Comparison of ENCODE assay signal across 1 cellular context in the genomic region with DNA sequence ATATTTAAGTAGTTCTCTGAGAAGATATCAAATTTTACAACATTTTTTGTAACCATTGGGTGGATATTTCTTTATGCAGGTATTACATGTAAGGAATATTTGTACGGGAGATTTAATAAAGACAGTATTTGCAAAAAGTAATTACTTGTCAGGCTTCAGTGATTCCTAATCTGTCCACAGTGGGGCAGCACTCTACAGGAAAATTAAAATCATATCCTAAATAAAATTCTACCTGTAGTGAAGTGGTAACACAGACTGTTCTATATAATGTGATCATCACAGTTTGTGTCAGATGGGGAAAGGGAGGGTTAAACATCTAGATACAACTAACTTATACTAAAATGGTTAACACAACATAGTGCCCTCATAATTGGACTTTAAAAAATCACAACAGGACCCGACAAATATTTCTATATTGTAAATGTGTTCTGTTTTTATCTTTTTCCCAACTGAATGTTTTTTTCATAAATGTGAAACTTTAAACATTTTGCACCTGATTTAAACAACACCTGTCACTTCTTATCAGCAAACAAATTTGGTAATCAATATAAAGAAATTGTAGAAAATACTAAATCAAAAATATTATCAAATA.
TF ChIP-seq lines count a peak whose summit lies in the region.

No MANE protein-coding gene starts in this region.

TF ChIP-seq in H1, 55 proteins besides CTCF, POLR2A, EP300 and RAD21 (continued from another document):
- no peak for TF ChIP-seq ATF3 (IDR thresholded peaks at IDR 0.05; ENCODE audit: insufficient read depth, low read depth, low read length)
- TF ChIP-seq, protein P1, sequence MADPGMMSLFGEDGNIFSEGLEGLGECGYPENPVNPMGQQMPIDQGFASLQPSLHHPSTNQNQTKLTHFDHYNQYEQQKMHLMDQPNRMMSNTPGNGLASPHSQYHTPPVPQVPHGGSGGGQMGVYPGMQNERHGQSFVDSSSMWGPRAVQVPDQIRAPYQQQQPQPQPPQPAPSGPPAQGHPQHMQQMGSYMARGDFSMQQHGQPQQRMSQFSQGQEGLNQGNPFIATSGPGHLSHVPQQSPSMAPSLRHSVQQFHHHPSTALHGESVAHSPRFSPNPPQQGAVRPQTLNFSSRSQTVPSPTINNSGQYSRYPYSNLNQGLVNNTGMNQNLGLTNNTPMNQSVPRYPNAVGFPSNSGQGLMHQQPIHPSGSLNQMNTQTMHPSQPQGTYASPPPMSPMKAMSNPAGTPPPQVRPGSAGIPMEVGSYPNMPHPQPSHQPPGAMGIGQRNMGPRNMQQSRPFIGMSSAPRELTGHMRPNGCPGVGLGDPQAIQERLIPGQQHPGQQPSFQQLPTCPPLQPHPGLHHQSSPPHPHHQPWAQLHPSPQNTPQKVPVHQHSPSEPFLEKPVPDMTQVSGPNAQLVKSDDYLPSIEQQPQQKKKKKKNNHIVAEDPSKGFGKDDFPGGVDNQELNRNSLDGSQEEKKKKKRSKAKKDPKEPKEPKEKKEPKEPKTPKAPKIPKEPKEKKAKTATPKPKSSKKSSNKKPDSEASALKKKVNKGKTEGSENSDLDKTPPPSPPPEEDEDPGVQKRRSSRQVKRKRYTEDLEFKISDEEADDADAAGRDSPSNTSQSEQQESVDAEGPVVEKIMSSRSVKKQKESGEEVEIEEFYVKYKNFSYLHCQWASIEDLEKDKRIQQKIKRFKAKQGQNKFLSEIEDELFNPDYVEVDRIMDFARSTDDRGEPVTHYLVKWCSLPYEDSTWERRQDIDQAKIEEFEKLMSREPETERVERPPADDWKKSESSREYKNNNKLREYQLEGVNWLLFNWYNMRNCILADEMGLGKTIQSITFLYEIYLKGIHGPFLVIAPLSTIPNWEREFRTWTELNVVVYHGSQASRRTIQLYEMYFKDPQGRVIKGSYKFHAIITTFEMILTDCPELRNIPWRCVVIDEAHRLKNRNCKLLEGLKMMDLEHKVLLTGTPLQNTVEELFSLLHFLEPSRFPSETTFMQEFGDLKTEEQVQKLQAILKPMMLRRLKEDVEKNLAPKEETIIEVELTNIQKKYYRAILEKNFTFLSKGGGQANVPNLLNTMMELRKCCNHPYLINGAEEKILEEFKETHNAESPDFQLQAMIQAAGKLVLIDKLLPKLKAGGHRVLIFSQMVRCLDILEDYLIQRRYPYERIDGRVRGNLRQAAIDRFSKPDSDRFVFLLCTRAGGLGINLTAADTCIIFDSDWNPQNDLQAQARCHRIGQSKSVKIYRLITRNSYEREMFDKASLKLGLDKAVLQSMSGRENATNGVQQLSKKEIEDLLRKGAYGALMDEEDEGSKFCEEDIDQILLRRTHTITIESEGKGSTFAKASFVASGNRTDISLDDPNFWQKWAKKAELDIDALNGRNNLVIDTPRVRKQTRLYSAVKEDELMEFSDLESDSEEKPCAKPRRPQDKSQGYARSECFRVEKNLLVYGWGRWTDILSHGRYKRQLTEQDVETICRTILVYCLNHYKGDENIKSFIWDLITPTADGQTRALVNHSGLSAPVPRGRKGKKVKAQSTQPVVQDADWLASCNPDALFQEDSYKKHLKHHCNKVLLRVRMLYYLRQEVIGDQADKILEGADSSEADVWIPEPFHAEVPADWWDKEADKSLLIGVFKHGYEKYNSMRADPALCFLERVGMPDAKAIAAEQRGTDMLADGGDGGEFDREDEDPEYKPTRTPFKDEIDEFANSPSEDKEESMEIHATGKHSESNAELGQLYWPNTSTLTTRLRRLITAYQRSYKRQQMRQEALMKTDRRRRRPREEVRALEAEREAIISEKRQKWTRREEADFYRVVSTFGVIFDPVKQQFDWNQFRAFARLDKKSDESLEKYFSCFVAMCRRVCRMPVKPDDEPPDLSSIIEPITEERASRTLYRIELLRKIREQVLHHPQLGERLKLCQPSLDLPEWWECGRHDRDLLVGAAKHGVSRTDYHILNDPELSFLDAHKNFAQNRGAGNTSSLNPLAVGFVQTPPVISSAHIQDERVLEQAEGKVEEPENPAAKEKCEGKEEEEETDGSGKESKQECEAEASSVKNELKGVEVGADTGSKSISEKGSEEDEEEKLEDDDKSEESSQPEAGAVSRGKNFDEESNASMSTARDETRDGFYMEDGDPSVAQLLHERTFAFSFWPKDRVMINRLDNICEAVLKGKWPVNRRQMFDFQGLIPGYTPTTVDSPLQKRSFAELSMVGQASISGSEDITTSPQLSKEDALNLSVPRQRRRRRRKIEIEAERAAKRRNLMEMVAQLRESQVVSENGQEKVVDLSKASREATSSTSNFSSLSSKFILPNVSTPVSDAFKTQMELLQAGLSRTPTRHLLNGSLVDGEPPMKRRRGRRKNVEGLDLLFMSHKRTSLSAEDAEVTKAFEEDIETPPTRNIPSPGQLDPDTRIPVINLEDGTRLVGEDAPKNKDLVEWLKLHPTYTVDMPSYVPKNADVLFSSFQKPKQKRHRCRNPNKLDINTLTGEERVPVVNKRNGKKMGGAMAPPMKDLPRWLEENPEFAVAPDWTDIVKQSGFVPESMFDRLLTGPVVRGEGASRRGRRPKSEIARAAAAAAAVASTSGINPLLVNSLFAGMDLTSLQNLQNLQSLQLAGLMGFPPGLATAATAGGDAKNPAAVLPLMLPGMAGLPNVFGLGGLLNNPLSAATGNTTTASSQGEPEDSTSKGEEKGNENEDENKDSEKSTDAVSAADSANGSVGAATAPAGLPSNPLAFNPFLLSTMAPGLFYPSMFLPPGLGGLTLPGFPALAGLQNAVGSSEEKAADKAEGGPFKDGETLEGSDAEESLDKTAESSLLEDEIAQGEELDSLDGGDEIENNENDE (IDR thresholded peaks at IDR 0.05; ENCODE audit: insufficient replicate concordance, low read length): no peak
- TF ChIP-seq RBBP5 (IDR thresholded peaks at IDR 0.05; ENCODE audit: borderline replicate concordance, low read depth, low read length): no peak
